22 cellular contexts compared by ENCODE assay signal in the genomic region with DNA sequence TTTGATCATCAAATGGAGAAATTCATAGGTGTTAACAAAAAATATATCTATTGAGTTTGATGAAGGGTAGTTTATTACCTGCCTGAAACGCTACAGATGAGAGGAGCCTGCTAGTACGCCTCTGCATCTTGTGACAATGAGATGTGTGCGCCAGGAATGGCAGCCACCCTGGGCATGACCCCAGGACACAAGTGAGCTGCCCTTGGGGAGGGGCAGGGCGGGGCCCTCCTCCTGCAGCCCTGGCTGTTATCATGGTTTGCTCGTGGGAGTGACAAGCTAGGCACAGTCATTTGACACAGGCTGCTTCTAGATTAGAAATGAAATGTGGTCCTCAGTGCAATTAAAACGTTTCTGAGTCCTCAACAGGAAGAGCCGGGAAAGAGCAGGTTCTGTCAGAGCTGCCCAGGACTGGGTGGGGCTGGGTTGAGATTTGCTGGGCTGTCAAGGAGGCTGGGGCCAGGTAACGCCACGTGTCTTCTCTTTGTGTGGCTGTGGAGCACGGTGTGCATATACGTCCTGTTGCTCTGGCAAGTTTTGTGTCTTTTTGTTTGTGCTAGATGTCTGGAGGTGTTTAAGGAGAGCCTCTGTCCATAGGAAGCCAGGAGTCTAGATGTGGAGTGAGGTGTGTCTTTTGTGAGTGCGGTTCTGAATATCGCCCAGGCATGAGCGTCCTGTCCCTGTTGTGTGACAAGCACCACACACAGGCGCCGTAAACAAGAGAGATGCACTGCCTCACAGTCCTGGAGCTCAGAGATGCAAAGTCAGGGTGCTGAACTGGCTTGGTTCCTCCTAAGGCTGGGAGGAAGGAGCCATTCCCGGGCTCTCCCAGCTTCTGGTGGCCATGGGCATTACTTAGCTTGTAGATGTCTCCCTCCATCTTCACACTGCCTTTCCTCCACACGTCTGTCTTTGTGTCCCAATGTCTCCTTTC.
A peak's percentile ranks its signal among the peaks of the same experiment; 100 is the strongest.
DNase-seq lines count a peak whose midpoint lies in the region; ATAC-seq and TF ChIP-seq lines count a peak whose summit lies in the region.
"Had no signal": no experiment of that assay in that cellular context is flagged by ENCODE, and none has a peak within 500 bp of the region (broad histone marks: within the 10 kb centered on the region; RNA-seq: fewer than 3 reads in every experiment).

No MANE protein-coding gene starts in this region.

- TF ChIP-seq CTCF in RWPE1 (conservative IDR thresholded peaks at IDR 0.05; ENCODE audit: low read depth) (no peak), osteocyte (IDR thresholded peaks at IDR 0.05) (no peak)

- peaks cover 2% of the 10 kb centered on the region for H3K27me3 Mint-ChIP-seq in osteocyte (ENCODE audit: unreplicated experiment)
- H3K27me3 Mint-ChIP-seq: B cell had no signal

- POLR2A ChIA-PET in RWPE1 (lab: Yijun Ruan, JAX; ENCODE audit: low non-redundant PET), result no interaction called here

- no peaks in the 10 kb centered on the region for H3K36me3 Mint-ChIP-seq in osteocyte (ENCODE audit: unreplicated experiment)
- H3K36me3 Mint-ChIP-seq: CD14-positive monocyte had no signal

- no peaks in the 10 kb centered on the region for H3K9me3 Mint-ChIP-seq in osteocyte (ENCODE audit: unreplicated experiment)

- CTCF ChIA-PET in RWPE1 (lab: Yijun Ruan, JAX), result no interaction called here

- H3K27ac ChIP-seq in RWPE1, result peak overlapping the region; percentile 11; the same call in 1 of the 2 replicates
- H3K27ac ChIP-seq: A549, HL-60 had no signal

- no peaks in the 10 kb centered on the region for H3K4me1 Mint-ChIP-seq in osteocyte (ENCODE audit: unreplicated experiment)
- H3K4me1 Mint-ChIP-seq: B cell, CD14-positive monocyte had no signal

- DNase-seq in RWPE1 (ENCODE audit: low spot score), result no peak
- peak; percentile 47 for DNase-seq in islet precursor cell
- peak; percentile 68 for DNase-seq in osteocyte (ENCODE audit: extremely low spot score, unreplicated experiment)
- DNase-seq in activated CD4-positive, CD25-positive, alpha-beta regulatory T cell treated with anti-CD3 and anti-CD28 coated beads, Interleukin-2, amount 50 U/mL, for 72 hours, result no peak
- no peak for DNase-seq in amniotic stem cell (lab: John Stamatoyannopoulos, UW)
- DNase-seq: DMS53; GDM1; GOT3; IMR-90; NCI-H1105; NCI-H2029 treated with DMSO at 0.1 percent for 48 hours; NCI-H226; NCI-H524; NCI-H774; NK-92 treated with Interleukin-12 subunit alpha and Interleukin-12 subunit beta, amount 100 ng/mL, for 24 hours had no signal

- H3K4me3 Mint-ChIP-seq in osteocyte (ENCODE audit: unreplicated experiment), result no peak overlapping the region
- H3K4me3 Mint-ChIP-seq: B cell, CD14-positive monocyte had no signal

- H3K27ac Mint-ChIP-seq in osteocyte (ENCODE audit: unreplicated experiment), result no peak overlapping the region
- H3K27ac Mint-ChIP-seq: B cell, CD14-positive monocyte had no signal

- ATAC-seq in esophagus mucosa (peak; percentile 86), GM18868 (IDR thresholded peaks at IDR 0.05; ENCODE audit: unreplicated experiment) (no peak)
- ATAC-seq: A549, HCT116 had no signal

Comparison
In these comparisons a context has a peak if more than half of its experiments do, and no peak if none do; other contexts are left out.
1. DNase-seq: peak in islet precursor cell (single experiment) and osteocyte (single experiment); none in RWPE1 (single experiment), activated CD4-positive, CD25-positive, alpha-beta regulatory T cell treated with anti-CD3 and anti-CD28 coated beads, Interleukin-2, amount 50 U/mL, for 72 hours (single experiment) and amniotic stem cell (single experiment).